25 cellular contexts compared by ENCODE assay signal in genomic region chr10:128684215-128684614, GRCh38.
"Had no signal": no experiment of that assay in that cellular context is flagged by ENCODE, and none has a peak within 500 bp of the region (broad histone marks: within the 10 kb centered on the region; RNA-seq: fewer than 3 reads in every experiment).

No MANE protein-coding gene starts in this region.

- H3K79me2 ChIP-seq: parathyroid adenoma had no signal

- DNase-seq: hypothalamus; immature natural killer cell; kidney; left ventricle myocardium inferior; mesendoderm; naive thymus-derived CD4-positive, alpha-beta T cell; occipital lobe; right lobe of liver; stimulated activated CD4-positive, alpha-beta T cell treated with anti-CD3 and anti-CD28 coated beads, Interleukin-1b, Interleukin-23, amount 100 ng/mL, for 48 hours; stimulated activated CD4-positive, alpha-beta T cell treated with anti-CD3 and anti-CD28 coated beads, Interleukin-4, amount 100 ng/mL, for 1 hour; stimulated activated naive B cell treated with anti-CD40 and anti-IgM and Interleukin-4, amounts not matched to agents 10 μg/mL and 1 μg/mL and 100 μg/mL, for 72 hours; stimulated activated naive CD8-positive, alpha-beta T cell treated with anti-CD3 and anti-CD28 coated beads, Interleukin-15, Interleukin-2, amounts not matched to agents 100 U/mL and 50 U/mL, for 24 hours; stomach; testis; thyroid gland; transverse colon; upper lobe of left lung had no signal

- H3K9me3 ChIP-seq: left ventricle myocardium inferior, neutrophil, right atrium auricular region, right lobe of liver, stomach, testis, thyroid gland, transverse colon, upper lobe of left lung had no signal

- H3K27me3 ChIP-seq: neural progenitor cell, neutrophil, right atrium auricular region, right lobe of liver, stomach, testis, thyroid gland, transverse colon, upper lobe of left lung had no signal

- H3K4me3 ChIP-seq: left ventricle myocardium inferior, lung, neural progenitor cell, right atrium auricular region, right lobe of liver, smooth muscle cell, stomach, testis, thyroid gland, transverse colon, upper lobe of left lung had no signal

- H2AFZ ChIP-seq: neural progenitor cell, parathyroid adenoma had no signal

- H3K4me1 ChIP-seq: left ventricle myocardium inferior, parathyroid adenoma, right atrium auricular region, right lobe of liver, testis, thyroid gland, upper lobe of left lung had no signal

- H3K4me3 Mint-ChIP-seq: immature natural killer cell; mesothelial cell of epicardium; naive thymus-derived CD4-positive, alpha-beta T cell; natural killer cell treated with Interleukin-12 subunit alpha and Interleukin-12 subunit beta and Interleukin-15 and Interleukin-18, amount 100 ng/mL, for 72 hours; neural progenitor cell; stimulated activated naive B cell treated with anti-CD40 and anti-IgM and Interleukin-4, amounts not matched to agents 10 μg/mL and 1 μg/mL and 100 μg/mL, for 72 hours had no signal

- H3K36me3 Mint-ChIP-seq: immature natural killer cell; mesothelial cell of epicardium; naive thymus-derived CD4-positive, alpha-beta T cell; natural killer cell treated with Interleukin-12 subunit alpha and Interleukin-12 subunit beta and Interleukin-15 and Interleukin-18, amount 100 ng/mL, for 72 hours; neural progenitor cell; stimulated activated naive B cell treated with anti-CD40 and anti-IgM and Interleukin-4, amounts not matched to agents 10 μg/mL and 1 μg/mL and 100 μg/mL, for 72 hours had no signal

- H3K27ac ChIP-seq: left ventricle myocardium inferior, neural progenitor cell, neutrophil, parathyroid adenoma, right atrium auricular region, right lobe of liver, stomach, testis, thyroid gland, transverse colon, upper lobe of left lung had no signal

- H3K36me3 ChIP-seq: left ventricle myocardium inferior, neural progenitor cell, neutrophil, right atrium auricular region, right lobe of liver, stomach, thyroid gland, transverse colon, upper lobe of left lung had no signal

- H3K4me2 ChIP-seq: neural progenitor cell, smooth muscle cell had no signal

- ATAC-seq: naive thymus-derived CD4-positive, alpha-beta T cell; natural killer cell treated with Interleukin-12 subunit alpha and Interleukin-12 subunit beta and Interleukin-15 and Interleukin-18, amount 100 ng/mL, for 72 hours; right lobe of liver; stimulated activated naive B cell treated with anti-CD40 and anti-IgM and Interleukin-4, amounts not matched to agents 10 μg/mL and 1 μg/mL and 100 μg/mL, for 72 hours; stimulated activated naive CD8-positive, alpha-beta T cell treated with anti-CD3 and anti-CD28 coated beads, Interleukin-15, Interleukin-2, amounts not matched to agents 100 U/mL and 50 U/mL, for 24 hours had no signal

- H3K9ac ChIP-seq: neural progenitor cell, parathyroid adenoma had no signal

- H3K27ac Mint-ChIP-seq: immature natural killer cell; mesothelial cell of epicardium; naive thymus-derived CD4-positive, alpha-beta T cell; natural killer cell treated with Interleukin-12 subunit alpha and Interleukin-12 subunit beta and Interleukin-15 and Interleukin-18, amount 100 ng/mL, for 72 hours; neural progenitor cell; stimulated activated naive B cell treated with anti-CD40 and anti-IgM and Interleukin-4, amounts not matched to agents 10 μg/mL and 1 μg/mL and 100 μg/mL, for 72 hours had no signal

- H3K9me3 Mint-ChIP-seq: immature natural killer cell; mesothelial cell of epicardium; naive thymus-derived CD4-positive, alpha-beta T cell; natural killer cell treated with Interleukin-12 subunit alpha and Interleukin-12 subunit beta and Interleukin-15 and Interleukin-18, amount 100 ng/mL, for 72 hours; neural progenitor cell; stimulated activated naive B cell treated with anti-CD40 and anti-IgM and Interleukin-4, amounts not matched to agents 10 μg/mL and 1 μg/mL and 100 μg/mL, for 72 hours had no signal

- H3K4me1 Mint-ChIP-seq: immature natural killer cell; naive thymus-derived CD4-positive, alpha-beta T cell; stimulated activated naive B cell treated with anti-CD40 and anti-IgM and Interleukin-4, amounts not matched to agents 10 μg/mL and 1 μg/mL and 100 μg/mL, for 72 hours had no signal
